In genomic region chr5:172078027-172078426, GRCh38 we compare ENCODE assay signal across 13 cellular contexts.
DNase-seq lines count a peak whose midpoint lies in the region; ATAC-seq and TF ChIP-seq lines count a peak whose summit lies in the region.
"Had no signal": no experiment of that assay in that cellular context is flagged by ENCODE, and none has a peak within 500 bp of the region (broad histone marks: within the 10 kb centered on the region; RNA-seq: fewer than 3 reads in every experiment).

No MANE protein-coding gene starts in this region.

- no peaks in the 10 kb centered on the region for H3K9me3 ChIP-seq in right atrium auricular region
- no peaks in the 10 kb centered on the region for H3K9me3 ChIP-seq in naive thymus-derived CD4-positive, alpha-beta T cell (ENCODE audit: control insufficient read depth in 2 of 3, low read length in 3 of 3)
- no peaks in the 10 kb centered on the region for H3K9me3 ChIP-seq in aorta (ENCODE audit: control insufficient read depth, low read length)
- H3K9me3 ChIP-seq in psoas muscle = peaks cover 3% of the 10 kb centered on the region
- H3K9me3 ChIP-seq: esophagus squamous epithelium had no signal

- no peak overlapping the region for H3K4me3 Mint-ChIP-seq in activated naive CD8-positive, alpha-beta T cell treated with anti-CD3 and anti-CD28 coated beads for 36 hours
- no peak overlapping the region for H3K4me3 Mint-ChIP-seq in naive thymus-derived CD4-positive, alpha-beta T cell
- no peak overlapping the region for H3K4me3 Mint-ChIP-seq in activated T-helper 2 cell treated with anti-CD3 and anti-CD28 coated beads, Interferon-gamma antibody, Interleukin-2, Interleukin-4, amounts not matched to agents 10 μg/mL and 5 μg/mL and 100 μg/mL, durations not matched to agents 14 hours and 24 hours and 36 hours (ENCODE audit: low read depth)

- H3K4me1 Mint-ChIP-seq in activated naive CD8-positive, alpha-beta T cell treated with anti-CD3 and anti-CD28 coated beads for 36 hours = peaks cover 23% of the 10 kb centered on the region
- peaks cover 13 to 42% (median 21%) of the 10 kb centered on the region in 7 donors for H3K4me1 Mint-ChIP-seq in naive thymus-derived CD4-positive, alpha-beta T cell
- peaks cover 13% of the 10 kb centered on the region for H3K4me1 Mint-ChIP-seq in activated T-helper 2 cell treated with anti-CD3 and anti-CD28 coated beads, Interferon-gamma antibody, Interleukin-2, Interleukin-4, amounts not matched to agents 10 μg/mL and 5 μg/mL and 100 μg/mL, durations not matched to agents 14 hours and 24 hours and 36 hours (ENCODE audit: low read depth)

- CTCF ChIA-PET in naive thymus-derived CD4-positive, alpha-beta T cell (lab: Charles Lee) = interaction anchor here (1.3 to 2.6 kb wide), 2 partner anchors 13 to 21 kb away, joined by 3 to 8 read pairs; no protein-coding TSS in a partner anchor

- ATAC-seq in left ventricle myocardium superior = peak; percentile 28
- ATAC-seq in naive thymus-derived CD4-positive, alpha-beta T cell = no peak
- no peak for ATAC-seq in HG03442 (IDR thresholded peaks at IDR 0.05; ENCODE audit: unreplicated experiment)
- no peak for ATAC-seq in aorta (ENCODE audit: low FRiP score)
- no peak for ATAC-seq in psoas muscle
- ATAC-seq: activated CD4-positive, CD25-positive, alpha-beta regulatory T cell treated with anti-CD3 and anti-CD28 coated beads, Interleukin-2, amount 50 U/mL, for 24 hours had no signal

- no peak overlapping the region for H3K27ac ChIP-seq in right atrium auricular region
- H3K27ac ChIP-seq in naive thymus-derived CD4-positive, alpha-beta T cell (ENCODE audit: low read depth, low read length) = peak overlapping the region; percentile 23
- H3K27ac ChIP-seq in aorta (ENCODE audit: low read depth in 1 of 2, low read length in 2 of 2) = no peak overlapping the region
- H3K27ac ChIP-seq in psoas muscle = no peak overlapping the region

- H3K27me3 ChIP-seq in right atrium auricular region (no peaks in the 10 kb centered on the region), aorta (ENCODE audit: control insufficient read depth in 1 of 2, insufficient read depth in 2 of 2, low read length in 1 of 2) (no peaks in the 10 kb centered on the region), psoas muscle (ENCODE audit: insufficient read depth in 3 of 3, low read length in 2 of 3) (no peaks in the 10 kb centered on the region)
- no peaks in the 10 kb centered on the region for H3K27me3 ChIP-seq in naive thymus-derived CD4-positive, alpha-beta T cell (ENCODE audit: control insufficient read depth in 2 of 2, insufficient read depth in 2 of 2, low read length in 2 of 2)
- H3K27me3 ChIP-seq: esophagus squamous epithelium had no signal

- H3K4me3 ChIP-seq in right atrium auricular region (no peak overlapping the region), aorta (ENCODE audit: low read length in 2 of 2) (no peak overlapping the region), psoas muscle (no peak overlapping the region)
- H3K4me3 ChIP-seq in naive thymus-derived CD4-positive, alpha-beta T cell (ENCODE audit: low read length) = no peak overlapping the region
- H3K4me3 ChIP-seq: esophagus squamous epithelium had no signal

- H3K36me3 ChIP-seq in right atrium auricular region = no peaks in the 10 kb centered on the region
- H3K36me3 ChIP-seq in naive thymus-derived CD4-positive, alpha-beta T cell (ENCODE audit: control insufficient read depth in 2 of 3, insufficient read depth in 3 of 3, low read length in 3 of 3) = peaks cover 36 to 83% (median 52%) of the 10 kb centered on the region in 3 experiments
- peaks cover 0 to 2% of the 10 kb centered on the region in 2 donors for H3K36me3 ChIP-seq in aorta (ENCODE audit: control insufficient read depth in 1 of 2, insufficient read depth in 2 of 2, low read length in 1 of 2)
- peaks cover 3 to 26% of the 10 kb centered on the region in 2 donors for H3K36me3 ChIP-seq in psoas muscle (ENCODE audit: insufficient read depth in 1 of 2, low read depth in 1 of 2)

- POLR2A ChIA-PET in naive thymus-derived CD4-positive, alpha-beta T cell (lab: Charles Lee) = interaction anchor here (1.1 to 1.6 kb wide), 2 partner anchors 10 to 13 kb away, joined by 7 to 11 read pairs; no protein-coding TSS in a partner anchor

- peak overlapping the region; percentile 80 for H3K27ac Mint-ChIP-seq in activated naive CD8-positive, alpha-beta T cell treated with anti-CD3 and anti-CD28 coated beads for 36 hours
- H3K27ac Mint-ChIP-seq in naive thymus-derived CD4-positive, alpha-beta T cell = peak overlapping the region in 7 of 9 donors; percentile 15 to 94 (median 74)
- H3K27ac Mint-ChIP-seq in activated T-helper 2 cell treated with anti-CD3 and anti-CD28 coated beads, Interferon-gamma antibody, Interleukin-2, Interleukin-4, amounts not matched to agents 10 μg/mL and 5 μg/mL and 100 μg/mL, durations not matched to agents 14 hours and 24 hours and 36 hours = no peak overlapping the region

- no peak for TF ChIP-seq CTCF in right atrium auricular region (IDR thresholded peaks at IDR 0.05)
- no peak for TF ChIP-seq CTCF in psoas muscle (IDR thresholded peaks at IDR 0.05)

- H3K27me3 Mint-ChIP-seq in activated naive CD8-positive, alpha-beta T cell treated with anti-CD3 and anti-CD28 coated beads for 36 hours = no peaks in the 10 kb centered on the region
- H3K27me3 Mint-ChIP-seq in naive thymus-derived CD4-positive, alpha-beta T cell = no peaks in the 10 kb centered on the region
- H3K27me3 Mint-ChIP-seq in activated T-helper 2 cell treated with anti-CD3 and anti-CD28 coated beads, Interferon-gamma antibody, Interleukin-2, Interleukin-4, amounts not matched to agents 10 μg/mL and 5 μg/mL and 100 μg/mL, durations not matched to agents 14 hours and 24 hours and 36 hours (ENCODE audit: low read depth) = no peaks in the 10 kb centered on the region

- peaks cover 55% of the 10 kb centered on the region for H3K36me3 Mint-ChIP-seq in activated naive CD8-positive, alpha-beta T cell treated with anti-CD3 and anti-CD28 coated beads for 36 hours
- H3K36me3 Mint-ChIP-seq in naive thymus-derived CD4-positive, alpha-beta T cell = peaks cover 18 to 70% (median 45%) of the 10 kb centered on the region in 5 donors
- H3K36me3 Mint-ChIP-seq in activated T-helper 2 cell treated with anti-CD3 and anti-CD28 coated beads, Interferon-gamma antibody, Interleukin-2, Interleukin-4, amounts not matched to agents 10 μg/mL and 5 μg/mL and 100 μg/mL, durations not matched to agents 14 hours and 24 hours and 36 hours (ENCODE audit: low read depth) = peaks cover 80% of the 10 kb centered on the region

- H3K4me1 ChIP-seq in right atrium auricular region (peaks cover 0 to 5% of the 10 kb centered on the region in 2 donors), aorta (ENCODE audit: control insufficient read depth in 1 of 2, insufficient read depth in 2 of 2, low read length in 2 of 2) (no peaks in the 10 kb centered on the region), psoas muscle (no peaks in the 10 kb centered on the region)
- H3K4me1 ChIP-seq in naive thymus-derived CD4-positive, alpha-beta T cell (ENCODE audit: control insufficient read depth in 2 of 2, insufficient read depth in 2 of 2, low read length in 2 of 2) = peaks cover 0 to 7% of the 10 kb centered on the region in 2 donors

- intact Hi-C loops in left ventricle myocardium superior (cut with micrococcal nuclease) = no loop called here
- intact Hi-C loops in naive thymus-derived CD4-positive, alpha-beta T cell (cut with micrococcal nuclease) = loop anchor here in 1 of 2 donors (2.0 kb wide), 1 partner anchor 15 kb away; no protein-coding TSS in a partner anchor
- intact Hi-C loops in aorta (cut with DNase I) = no loop called here
- intact Hi-C loops in activated T-helper 2 cell treated with anti-CD3 and anti-CD28 coated beads, Interferon-gamma antibody, Interleukin-2, Interleukin-4, amounts not matched to agents 10 μg/mL and 5 μg/mL and 100 μg/mL, durations not matched to agents 14 hours and 24 hours and 36 hours (cut with micrococcal nuclease) = no loop called here
- intact Hi-C loops in psoas muscle (cut with DNase I) = no loop called here

- DNase-seq in left ventricle myocardium superior (no peak), right atrium auricular region (ENCODE audit: low spot score) (no peak), aorta (no peak), psoas muscle (no peak)
- DNase-seq in activated naive CD8-positive, alpha-beta T cell treated with anti-CD3 and anti-CD28 coated beads for 36 hours = no peak
- no peak for DNase-seq in naive thymus-derived CD4-positive, alpha-beta T cell
- DNase-seq in activated T-helper 2 cell treated with anti-CD3 and anti-CD28 coated beads, Interferon-gamma antibody, Interleukin-2, Interleukin-4, amounts not matched to agents 10 μg/mL and 5 μg/mL and 100 μg/mL, durations not matched to agents 14 hours and 24 hours and 36 hours (ENCODE audit: low spot score) = no peak
- DNase-seq: esophagus squamous epithelium, NCI-H1930, NCI-H526 treated with DMSO at 0.1 percent for 48 hours, T-helper 1 cell had no signal

- peaks cover 4% of the 10 kb centered on the region for H3K9me3 Mint-ChIP-seq in activated naive CD8-positive, alpha-beta T cell treated with anti-CD3 and anti-CD28 coated beads for 36 hours
- H3K9me3 Mint-ChIP-seq in naive thymus-derived CD4-positive, alpha-beta T cell = peaks cover 0 to 2% (median 0%) of the 10 kb centered on the region in 11 donors
- H3K9me3 Mint-ChIP-seq in activated T-helper 2 cell treated with anti-CD3 and anti-CD28 coated beads, Interferon-gamma antibody, Interleukin-2, Interleukin-4, amounts not matched to agents 10 μg/mL and 5 μg/mL and 100 μg/mL, durations not matched to agents 14 hours and 24 hours and 36 hours = no peaks in the 10 kb centered on the region

- WGBS in aorta, 2 donors = 88 to 89% methylated on average over 4 of the region's 4 CpGs
- 84 to 93% (median 86%) methylated on average over 4 of the region's 4 CpGs for WGBS in psoas muscle, 3 donors
